Comparison of ENCODE assay signal across 8 cellular contexts in the genomic region with DNA sequence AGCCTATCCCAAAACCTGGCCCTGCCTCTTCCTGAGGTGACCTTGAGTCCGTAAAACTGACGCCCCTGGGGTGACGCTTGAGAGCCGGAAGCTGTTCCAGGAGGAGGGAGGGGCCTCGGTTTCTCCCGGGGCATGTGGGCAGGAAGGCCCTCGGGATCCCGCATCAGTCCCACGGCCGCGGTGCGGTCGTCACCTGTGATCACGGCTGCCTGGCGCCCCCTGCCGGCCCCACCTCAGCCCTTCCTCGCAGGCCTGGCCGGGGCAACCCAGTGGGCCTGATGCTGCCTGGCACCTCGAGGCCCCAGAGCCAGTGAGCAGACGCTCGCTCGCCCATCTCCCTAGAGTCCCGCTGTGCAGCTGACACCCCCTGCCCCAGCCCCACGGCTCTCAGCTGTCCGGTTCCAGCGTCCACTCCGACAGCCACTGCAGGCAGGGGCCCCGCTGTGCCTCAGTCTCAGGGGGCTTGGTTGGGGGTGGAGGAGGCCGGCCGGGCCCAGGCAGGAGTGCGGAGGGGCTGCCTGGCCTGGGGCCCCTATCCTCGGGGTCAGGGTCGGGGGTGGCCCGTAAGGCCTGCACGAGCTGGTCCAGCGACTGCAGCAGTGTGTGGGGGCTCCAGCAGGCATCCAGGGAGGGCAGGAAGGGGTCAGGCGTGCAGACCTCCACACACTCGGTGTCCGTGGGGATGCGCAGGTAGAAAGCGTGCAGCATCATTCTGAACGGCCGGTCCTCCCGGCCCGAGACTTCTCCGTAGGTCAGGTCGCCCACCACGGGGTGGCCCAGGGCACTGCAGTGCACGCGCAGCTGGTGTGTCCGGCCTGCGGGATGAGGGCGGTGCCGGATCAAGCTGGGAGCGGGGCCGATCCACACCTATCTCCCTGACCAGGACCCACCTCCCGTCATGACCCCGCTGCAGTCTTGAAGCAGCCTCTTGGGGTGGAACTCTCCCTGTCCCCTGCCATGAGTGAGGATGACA. TPM values are rescaled to one million over a fixed set of nuclear protein-coding genes. Genes with fewer than 3 reads are reported as not detected.
DNase-seq lines count a peak whose midpoint lies in the region; ATAC-seq, FAIRE-seq and TF ChIP-seq lines count a peak whose summit lies in the region.

No MANE protein-coding gene starts in this region.

- H3K36me3 ChIP-seq in endothelial cell of umbilical vein (ENCODE audit: control insufficient read depth in 2 of 2, extremely low read depth in 1 of 2, insufficient read depth in 2 of 2, low read length in 2 of 2) = peaks cover 2 to 6% of the 10 kb centered on the region in 2 experiments

- TF ChIP-seq POLR2A in endothelial cell of umbilical vein (IDR thresholded peaks at IDR 0.05; ENCODE audit: low read depth, low read length) = no peak

- no peaks in the 10 kb centered on the region for H3K9me1 ChIP-seq in endothelial cell of umbilical vein (replicated peaks; ENCODE audit: control insufficient read depth, extremely low read depth, insufficient read depth, low read length)

- H3K27ac Mint-ChIP-seq in naive B cell = peak overlapping the region in 1 of 6 donors; percentile 60
- H3K27ac Mint-ChIP-seq in stimulated activated memory B cell treated with anti-CD40 and anti-IgM and Interleukin-4, amounts not matched to agents 10 μg/mL and 1 μg/mL and 100 μg/mL, for 72 hours = no peak overlapping the region

- peaks cover 0 to 7% (median 6%) of the 10 kb centered on the region in 3 donors for H3K4me1 Mint-ChIP-seq in naive B cell
- peaks cover 36% of the 10 kb centered on the region for H3K4me1 Mint-ChIP-seq in stimulated activated memory B cell treated with anti-CD40 and anti-IgM and Interleukin-4, amounts not matched to agents 10 μg/mL and 1 μg/mL and 100 μg/mL, for 72 hours

- H3K27me3 ChIP-seq in endothelial cell of umbilical vein (ENCODE audit: control insufficient read depth in 2 of 2, insufficient read depth in 2 of 2, low read length in 2 of 2) = no peaks in the 10 kb centered on the region

- peak; percentile 74 to 86 for TF ChIP-seq CTCF in endothelial cell of umbilical vein (IDR thresholded peaks at IDR 0.05; ENCODE audit: extremely low read depth in 1 of 2, insufficient read depth in 1 of 2, low read depth in 1 of 2, low read length in 2 of 2)

- no peak for FAIRE-seq in endothelial cell of umbilical vein (lab: Jason Lieb, UNC)

- H3K4me3 Mint-ChIP-seq in naive B cell = peak overlapping the region; percentile 64 to 91 (median 82)
- peak overlapping the region; percentile 83 for H3K4me3 Mint-ChIP-seq in stimulated activated memory B cell treated with anti-CD40 and anti-IgM and Interleukin-4, amounts not matched to agents 10 μg/mL and 1 μg/mL and 100 μg/mL, for 72 hours

- H3K36me3 Mint-ChIP-seq in naive B cell = no peaks in the 10 kb centered on the region
- peaks cover 9% of the 10 kb centered on the region for H3K36me3 Mint-ChIP-seq in stimulated activated memory B cell treated with anti-CD40 and anti-IgM and Interleukin-4, amounts not matched to agents 10 μg/mL and 1 μg/mL and 100 μg/mL, for 72 hours

- no peak overlapping the region for H3K4me2 ChIP-seq in endothelial cell of umbilical vein (ENCODE audit: insufficient read depth, low read length)

- no peaks in the 10 kb centered on the region for H3K9me3 Mint-ChIP-seq in naive B cell
- H3K9me3 Mint-ChIP-seq in stimulated activated memory B cell treated with anti-CD40 and anti-IgM and Interleukin-4, amounts not matched to agents 10 μg/mL and 1 μg/mL and 100 μg/mL, for 72 hours = no peaks in the 10 kb centered on the region

- no peaks in the 10 kb centered on the region for H3K27me3 Mint-ChIP-seq in naive B cell
- H3K27me3 Mint-ChIP-seq in stimulated activated memory B cell treated with anti-CD40 and anti-IgM and Interleukin-4, amounts not matched to agents 10 μg/mL and 1 μg/mL and 100 μg/mL, for 72 hours = peaks cover 27% of the 10 kb centered on the region

- POLR2A ChIA-PET in endothelial cell of umbilical vein (lab: Charles Lee) = no interaction called here

- DNase-seq in ELF-1 (ENCODE audit: low read depth, low spot score) = peak; percentile 82
- peak; percentile 25 for DNase-seq in NCI-H526 treated with DMSO at 0.1 percent for 48 hours (lab: John Stamatoyannopoulos, UW)
- peak; percentile 93 for DNase-seq in activated CD8-positive, alpha-beta memory T cell treated with anti-CD3 and anti-CD28 coated beads, Interleukin-2, amount 50 U/mL, for 48 hours
- peak; percentile 26 for DNase-seq in endothelial cell of umbilical vein (ENCODE audit: low read depth, low spot score)
- DNase-seq in naive B cell = peak; percentile 68

- H3K9me3 ChIP-seq in endothelial cell of umbilical vein (replicated peaks; ENCODE audit: control insufficient read depth, insufficient read depth, low read length) = no peaks in the 10 kb centered on the region

- no peak overlapping the region for H3K9ac ChIP-seq in endothelial cell of umbilical vein (replicated peaks; ENCODE audit: extremely low read depth, insufficient read depth, low read length)

- ATAC-seq in naive B cell (ENCODE audit: low read depth in 2 of 2) (peak; percentile 20 to 22), esophagus mucosa (no peak), GM18909 (IDR thresholded peaks at IDR 0.05; ENCODE audit: poor library complexity, unreplicated experiment) (no peak)
- ATAC-seq in stimulated activated memory B cell treated with anti-CD40 and anti-IgM and Interleukin-4, amounts not matched to agents 10 μg/mL and 1 μg/mL and 100 μg/mL, for 72 hours = no peak

- CTCF ChIA-PET in endothelial cell of umbilical vein (lab: Charles Lee) = interaction anchor here (0.8 to 5.8 kb wide), 12 partner anchors 9 to 272 kb away, joined by 3 to 67 read pairs (median 6); partner anchors contain the start of genes ANTKMT and METRN

- H2AFZ ChIP-seq in endothelial cell of umbilical vein (ENCODE audit: low read depth, low read length) = no peak overlapping the region

- peaks cover 13% of the 10 kb centered on the region for H3K4me1 ChIP-seq in endothelial cell of umbilical vein (ENCODE audit: control insufficient read depth, extremely low read depth, insufficient read depth, low read length)

- peaks cover 26% of the 10 kb centered on the region for H3K79me2 ChIP-seq in endothelial cell of umbilical vein (ENCODE audit: control insufficient read depth, insufficient read depth, low read length)

- dilution Hi-C loops in endothelial cell of umbilical vein (cut with MboI; ENCODE audit: extremely low pct_ligation_motif_present, low sequenced_read_pairs) = no loop called here

- intact Hi-C loops in endothelial cell of umbilical vein (cut with micrococcal nuclease) = loop anchor here (1.0 to 5.0 kb wide), 2 partner anchors 44 to 75 kb away; partner anchors contain the start of gene CIAO3

- no TSS peak for BruUV-seq in endothelial cell of umbilical vein (replicated peaks; lab: Mats Ljungman, UMichigan)

- no peaks in the 10 kb centered on the region for H4K20me1 ChIP-seq in endothelial cell of umbilical vein (replicated peaks; ENCODE audit: control insufficient read depth, extremely low read depth, insufficient read depth, low read length)

- H3K27ac ChIP-seq in endothelial cell of umbilical vein (ENCODE audit: insufficient read depth, low read depth, low read length) = no peak overlapping the region

- no peak overlapping the region for H3K4me3 ChIP-seq in endothelial cell of umbilical vein (replicated peaks in 1 of 3; ENCODE audit: insufficient read depth in 1 of 3, low read depth in 1 of 3, low read length in 3 of 3)

RNA-seq across cellular contexts. Expression of gene RPUSD1, which starts 2.3 kb away (rescaled TPM):
- total RNA-seq in endothelial cell of umbilical vein (42.3 and 46.2 TPM in 2 replicates), esophagus mucosa (14.4 TPM)
- polyA plus RNA-seq in endothelial cell of umbilical vein (55.8 and 69.0 TPM in 2 replicates), naive B cell (ENCODE audit: low read depth in 6 of 6) (10 to 100 TPM; 24.5 to 43.9 (median 33.7) TPM)
- 31.9 and 42.7 TPM in 2 replicates for polyA plus RNA-seq in endothelial cell of umbilical vein (2011; cell fraction: cytosol; rRNA removed)
- 44.0 and 48.5 TPM in 2 replicates for polyA plus RNA-seq in endothelial cell of umbilical vein (2011; cell fraction: nucleus; rRNA removed)
- polyA plus RNA-seq in endothelial cell of umbilical vein (2012) = 34.4 and 36.5 TPM in 2 replicates
- 13.2 and 16.4 TPM in 2 replicates for polyA minus RNA-seq in endothelial cell of umbilical vein
- polyA minus RNA-seq in endothelial cell of umbilical vein (2011; cell fraction: cytosol; rRNA and poly(A)+ RNA removed) = 23.5 TPM
- 11.7 and 17.2 TPM in 2 replicates for polyA minus RNA-seq in endothelial cell of umbilical vein (2011; cell fraction: nucleus; rRNA and poly(A)+ RNA removed)

RNA-seq across cellular contexts. Expression of gene CHTF18, which starts 2.6 kb away (rescaled TPM):
- total RNA-seq in endothelial cell of umbilical vein (58.6 and 69.5 TPM in 2 replicates), esophagus mucosa (20.2 TPM)
- polyA plus RNA-seq in endothelial cell of umbilical vein (33.0 and 45.3 TPM in 2 replicates), naive B cell (ENCODE audit: low read depth in 6 of 6) (1 to 10 TPM; 3.4 to 8.4 (median 4.6) TPM)
- polyA plus RNA-seq in endothelial cell of umbilical vein (2011; cell fraction: cytosol; rRNA removed) = 13.0 and 14.1 TPM in 2 replicates
- polyA plus RNA-seq in endothelial cell of umbilical vein (2011; cell fraction: nucleus; rRNA removed) = 140 and 158 TPM in 2 replicates
- polyA plus RNA-seq in endothelial cell of umbilical vein (2012) = 21.6 and 25.2 TPM in 2 replicates
- 9.0 and 9.1 TPM in 2 replicates for polyA minus RNA-seq in endothelial cell of umbilical vein
- 20.6 TPM for polyA minus RNA-seq in endothelial cell of umbilical vein (2011; cell fraction: cytosol; rRNA and poly(A)+ RNA removed)
- 18.5 and 24.2 TPM in 2 replicates for polyA minus RNA-seq in endothelial cell of umbilical vein (2011; cell fraction: nucleus; rRNA and poly(A)+ RNA removed)

RNA-seq across cellular contexts. Expression of gene GNG13, which starts 14.7 kb away (rescaled TPM):
- total RNA-seq in endothelial cell of umbilical vein (not detected in 2 replicates), esophagus mucosa (not detected)
- polyA plus RNA-seq in endothelial cell of umbilical vein (not detected in 2 replicates), naive B cell (ENCODE audit: low read depth in 6 of 6) (not detected)
- polyA plus RNA-seq in endothelial cell of umbilical vein (2011; cell fraction: cytosol; rRNA removed) = not detected in 2 replicates
- polyA plus RNA-seq in endothelial cell of umbilical vein (2011; cell fraction: nucleus; rRNA removed) = not detected in 2 replicates
- not detected in 2 replicates for polyA plus RNA-seq in endothelial cell of umbilical vein (2012)
- polyA minus RNA-seq in endothelial cell of umbilical vein = not detected in 2 replicates
- not detected for polyA minus RNA-seq in endothelial cell of umbilical vein (2011; cell fraction: cytosol; rRNA and poly(A)+ RNA removed)
- not detected in 2 replicates for polyA minus RNA-seq in endothelial cell of umbilical vein (2011; cell fraction: nucleus; rRNA and poly(A)+ RNA removed)

RNA-seq across cellular contexts. Expression of gene MSLN, which starts 25.3 kb away (rescaled TPM):
- total RNA-seq in endothelial cell of umbilical vein = not detected in 2 replicates
- polyA plus RNA-seq in endothelial cell of umbilical vein = not detected in 2 replicates
- not detected in 2 replicates for polyA plus RNA-seq in endothelial cell of umbilical vein (2011; cell fraction: cytosol; rRNA removed)
- not detected in 2 replicates for polyA plus RNA-seq in endothelial cell of umbilical vein (2011; cell fraction: nucleus; rRNA removed)
- not detected in 2 replicates for polyA plus RNA-seq in endothelial cell of umbilical vein (2012)
- not detected in 2 replicates for polyA minus RNA-seq in endothelial cell of umbilical vein
- polyA minus RNA-seq in endothelial cell of umbilical vein (2011; cell fraction: cytosol; rRNA and poly(A)+ RNA removed) = 15.3 TPM
- 0.43 and 0.58 TPM in 2 replicates for polyA minus RNA-seq in endothelial cell of umbilical vein (2011; cell fraction: nucleus; rRNA and poly(A)+ RNA removed)
- polyA plus RNA-seq in naive B cell (ENCODE audit: low read depth in 6 of 6) = not detected
- total RNA-seq in esophagus mucosa = 2.8 TPM

RNA-seq across cellular contexts. Expression of gene CIAO3, which starts 45.1 kb away (rescaled TPM):
- total RNA-seq in endothelial cell of umbilical vein (31.2 and 33.8 TPM in 2 replicates), esophagus mucosa (18.1 TPM)
- polyA plus RNA-seq in endothelial cell of umbilical vein (23.1 and 29.1 TPM in 2 replicates), naive B cell (ENCODE audit: low read depth in 6 of 6) (10 to 100 TPM; 14.1 to 29.6 (median 20.5) TPM)
- polyA plus RNA-seq in endothelial cell of umbilical vein (2011; cell fraction: cytosol; rRNA removed) = 19.7 and 21.6 TPM in 2 replicates
- 84.2 and 93.2 TPM in 2 replicates for polyA plus RNA-seq in endothelial cell of umbilical vein (2011; cell fraction: nucleus; rRNA removed)
- polyA plus RNA-seq in endothelial cell of umbilical vein (2012) = 22.1 and 28.7 TPM in 2 replicates
- polyA minus RNA-seq in endothelial cell of umbilical vein = 29.1 and 30.7 TPM in 2 replicates
- 18.6 TPM for polyA minus RNA-seq in endothelial cell of umbilical vein (2011; cell fraction: cytosol; rRNA and poly(A)+ RNA removed)
- 44.6 and 48.3 TPM in 2 replicates for polyA minus RNA-seq in endothelial cell of umbilical vein (2011; cell fraction: nucleus; rRNA and poly(A)+ RNA removed)

Comparison
In these comparisons a context has a peak if more than half of its experiments do, and no peak if none do; other contexts are left out.
1. DNase-seq: peak in every context shown above with its lines; median percentile 93 in activated CD8-positive, alpha-beta memory T cell treated with anti-CD3 and anti-CD28 coated beads, Interleukin-2, amount 50 U/mL, for 48 hours; 82 in ELF-1; 68 in naive B cell; 26 in endothelial cell of umbilical vein; 25 in NCI-H526 treated with DMSO at 0.1 percent for 48 hours.
2. ATAC-seq: peak in naive B cell (2 of 2); none in stimulated activated memory B cell treated with anti-CD40 and anti-IgM and Interleukin-4, amounts not matched to agents 10 μg/mL and 1 μg/mL and 100 μg/mL, for 72 hours (single experiment), esophagus mucosa (single experiment) and GM18909 (single experiment).